8 cellular contexts compared by ENCODE assay signal in genomic region chr14:70934502-70935134, GRCh38. TPM values are rescaled to one million over a fixed set of nuclear protein-coding genes. Genes with fewer than 3 reads are reported as not detected.
A peak's percentile ranks its signal among the peaks of the same experiment; 100 is the strongest.
DNase-seq lines count a peak whose midpoint lies in the region; ATAC-seq and TF ChIP-seq lines count a peak whose summit lies in the region.

No MANE protein-coding gene starts in this region.

- POLR2A ChIA-PET in CD8-positive, alpha-beta memory T cell (lab: Charles Lee): interaction anchor here (0.6 kb wide), 1 partner anchor 27 kb away, joined by 3 read pairs; the partner anchor contains the start of gene PCNX1

- peak overlapping the region; percentile 47 to 79 (median 68) for H3K4me3 Mint-ChIP-seq in CD8-positive, alpha-beta memory T cell
- no peak overlapping the region for H3K4me3 Mint-ChIP-seq in type B pancreatic cell

- H3K4me1 Mint-ChIP-seq in CD8-positive, alpha-beta memory T cell: peaks cover 84 to 94% (median 93%) of the 10 kb centered on the region in 3 donors
- peaks cover 10% of the 10 kb centered on the region for H3K4me1 Mint-ChIP-seq in type B pancreatic cell (ENCODE audit: unreplicated experiment)

- H3K9me3 ChIP-seq in CD8-positive, alpha-beta memory T cell (ENCODE audit: low read length): no peaks in the 10 kb centered on the region

- CTCF ChIA-PET in CD8-positive, alpha-beta memory T cell (lab: Charles Lee): interaction anchor here (1.2 to 8.2 kb wide), 3 partner anchors 16 to 29 kb away, joined by 3 to 55 read pairs (median 5); partner anchors contain the start of gene PCNX1

- peaks cover 37% of the 10 kb centered on the region for H3K4me1 ChIP-seq in CD8-positive, alpha-beta memory T cell (ENCODE audit: insufficient read depth, low read length)

- TF ChIP-seq CTCF in type B pancreatic cell (conservative IDR thresholded peaks at IDR 0.05): no peak

- H3K36me3 Mint-ChIP-seq in CD8-positive, alpha-beta memory T cell: peaks cover 2 to 10% (median 2%) of the 10 kb centered on the region in 3 donors
- H3K36me3 Mint-ChIP-seq in type B pancreatic cell: peaks cover 5% of the 10 kb centered on the region

- peak; percentile 81 for ATAC-seq in GM21528 (IDR thresholded peaks at IDR 0.05; ENCODE audit: low FRiP score, unreplicated experiment)
- peak; percentile 57 to 58 for ATAC-seq in left cardiac atrium
- ATAC-seq in HG02885 (IDR thresholded peaks at IDR 0.05; ENCODE audit: poor library complexity, unreplicated experiment): no peak

- no peaks in the 10 kb centered on the region for H3K27me3 ChIP-seq in CD8-positive, alpha-beta memory T cell (ENCODE audit: insufficient read depth, low read length, poor library complexity, severe bottlenecking)

- H3K4me3 ChIP-seq in CD8-positive, alpha-beta memory T cell (ENCODE audit: low read length): peak overlapping the region; percentile 40

- H3K36me3 ChIP-seq in CD8-positive, alpha-beta memory T cell (ENCODE audit: insufficient read depth, low read length): no peaks in the 10 kb centered on the region

- H3K9me3 Mint-ChIP-seq in CD8-positive, alpha-beta memory T cell: peaks cover 0 to 6% (median 3%) of the 10 kb centered on the region in 5 donors
- peaks cover 4% of the 10 kb centered on the region for H3K9me3 Mint-ChIP-seq in type B pancreatic cell

- intact Hi-C loops in left cardiac atrium (cut with DNase I): no loop called here

- H3K27me3 Mint-ChIP-seq in CD8-positive, alpha-beta memory T cell: no peaks in the 10 kb centered on the region
- no peaks in the 10 kb centered on the region for H3K27me3 Mint-ChIP-seq in type B pancreatic cell

- peak overlapping the region; percentile 39 to 97 (median 75) for H3K27ac Mint-ChIP-seq in CD8-positive, alpha-beta memory T cell
- H3K27ac Mint-ChIP-seq in type B pancreatic cell: peak overlapping the region; percentile 8

- DNase-seq in CD8-positive, alpha-beta memory T cell: peak in 1 of 5 donors; percentile 17
- peak; percentile 14 for DNase-seq in NOMO-1 treated with dmso at 0.1 percent for 144 hours (lab: John Stamatoyannopoulos, UW; ENCODE audit: unreplicated experiment)
- no peak for DNase-seq in left cardiac atrium
- no peak for DNase-seq in type B pancreatic cell (ENCODE audit: extremely low spot score, unreplicated experiment)
- DNase-seq in NCI-H1436 treated with DMSO at 0.1 percent for 48 hours (lab: John Stamatoyannopoulos, UW): no peak
- no peak for DNase-seq in NCI-H128 (lab: John Stamatoyannopoulos, UW; ENCODE audit: unreplicated experiment)

- no peak overlapping the region for H3K27ac ChIP-seq in CD8-positive, alpha-beta memory T cell (ENCODE audit: low read depth, low read length)

RNA-seq across cellular contexts. Expression of gene PCNX1, which starts 27.4 kb away (rescaled TPM):
- total RNA-seq in CD8-positive, alpha-beta memory T cell: 10 to 100 TPM; 37.4 to 46.2 TPM
- polyA plus RNA-seq in CD8-positive, alpha-beta memory T cell: 13.4 TPM
- total RNA-seq in left cardiac atrium (10 to 100 TPM; 31.0 to 44.1 TPM), type B pancreatic cell (ENCODE audit: low replicate concordance) (30.2 and 37.9 TPM in 2 replicates)
